In genomic region chr10:126170367-126170766, GRCh38 we compare ENCODE assay signal across 19 cellular contexts.
DNase-seq lines count a peak whose midpoint lies in the region; TF ChIP-seq lines count a peak whose summit lies in the region.
"Had no signal": no experiment of that assay in that cellular context is flagged by ENCODE, and none has a peak within 500 bp of the region (broad histone marks: within the 10 kb centered on the region; RNA-seq: fewer than 3 reads in every experiment).

No MANE protein-coding gene starts in this region.

- no peaks in the 10 kb centered on the region for H3K27me3 Mint-ChIP-seq in chondrocyte (ENCODE audit: low read depth)
- peaks cover 8% of the 10 kb centered on the region for H3K27me3 Mint-ChIP-seq in neural progenitor cell (ENCODE audit: insufficient read depth, low read depth)
- no peaks in the 10 kb centered on the region for H3K27me3 Mint-ChIP-seq in activated naive CD4-positive, alpha-beta T cell treated with anti-CD3 and anti-CD28 coated beads for 36 hours (ENCODE audit: low read depth)
- H3K27me3 Mint-ChIP-seq in activated CD4-positive, alpha-beta T cell treated with anti-CD3 and anti-CD28 coated beads, Interleukin-2, amount 10 ng/mL, durations not matched to agents 24 days and 14 days: no peaks in the 10 kb centered on the region

- H3F3A ChIP-seq in neural progenitor cell (ENCODE audit: low read depth) (peaks cover 5% of the 10 kb centered on the region), smooth muscle cell (ENCODE audit: low read depth) (peaks cover 4% of the 10 kb centered on the region)

- no peak overlapping the region for H3K27ac ChIP-seq in neural progenitor cell
- H3K27ac ChIP-seq in smooth muscle cell (ENCODE audit: low read depth): peak overlapping the region; percentile 94
- H3K27ac ChIP-seq in SJCRH30: no peak overlapping the region
- H3K27ac ChIP-seq: Peyer's patch had no signal

- peaks cover 49% of the 10 kb centered on the region for H3K4me1 Mint-ChIP-seq in chondrocyte (ENCODE audit: low read depth)
- peaks cover 27% of the 10 kb centered on the region for H3K4me1 Mint-ChIP-seq in neural progenitor cell
- no peaks in the 10 kb centered on the region for H3K4me1 Mint-ChIP-seq in activated naive CD4-positive, alpha-beta T cell treated with anti-CD3 and anti-CD28 coated beads for 36 hours (ENCODE audit: low read depth)
- no peaks in the 10 kb centered on the region for H3K4me1 Mint-ChIP-seq in activated CD4-positive, alpha-beta T cell treated with anti-CD3 and anti-CD28 coated beads, Interleukin-2, amount 10 ng/mL, durations not matched to agents 24 days and 14 days
- H3K4me1 Mint-ChIP-seq: CD14-positive monocyte had no signal

- no peak for TF ChIP-seq CTCF in chondrocyte (IDR thresholded peaks at IDR 0.05)
- no peak for TF ChIP-seq CTCF in neural progenitor cell (IDR thresholded peaks at IDR 0.05)
- no peak for TF ChIP-seq CTCF in smooth muscle cell (IDR thresholded peaks at IDR 0.05; ENCODE audit: borderline replicate concordance, insufficient read depth, poor library complexity, severe bottlenecking)
- no peak for TF ChIP-seq CTCF in GM13976 (IDR thresholded peaks at IDR 0.05; ENCODE audit: borderline replicate concordance, control extremely low read depth, extremely low read depth, insufficient read depth, missing control alignments)

- no peak overlapping the region for H3K4me3 ChIP-seq in MG63
- no peak overlapping the region for H3K4me3 ChIP-seq in neural progenitor cell
- no peak overlapping the region for H3K4me3 ChIP-seq in smooth muscle cell
- H3K4me3 ChIP-seq in SJCRH30: no peak overlapping the region
- H3K4me3 ChIP-seq: Peyer's patch had no signal

- 78% methylated on average over 4 of the region's 4 CpGs for WGBS in smooth muscle cell (ENCODE audit: low lambda C conversion rate)

- no peak overlapping the region for H3K4me3 Mint-ChIP-seq in chondrocyte (ENCODE audit: unreplicated experiment)
- no peak overlapping the region for H3K4me3 Mint-ChIP-seq in neural progenitor cell
- no peak overlapping the region for H3K4me3 Mint-ChIP-seq in activated naive CD4-positive, alpha-beta T cell treated with anti-CD3 and anti-CD28 coated beads for 36 hours
- H3K4me3 Mint-ChIP-seq in activated CD4-positive, alpha-beta T cell treated with anti-CD3 and anti-CD28 coated beads, Interleukin-2, amount 10 ng/mL, durations not matched to agents 24 days and 14 days: no peak overlapping the region
- H3K4me3 Mint-ChIP-seq: CD14-positive monocyte, IgD-negative memory B cell had no signal

- H3K4me2 ChIP-seq in neural progenitor cell: no peak overlapping the region
- peak overlapping the region; percentile 52 for H3K4me2 ChIP-seq in smooth muscle cell

- H4K20me1 ChIP-seq in neural progenitor cell (ENCODE audit: low read depth) (no peaks in the 10 kb centered on the region), smooth muscle cell (ENCODE audit: low read depth) (no peaks in the 10 kb centered on the region)

- intact Hi-C loops in activated naive CD4-positive, alpha-beta T cell treated with anti-CD3 and anti-CD28 coated beads for 36 hours (cut with micrococcal nuclease): no loop called here
- intact Hi-C loops in activated CD4-positive, alpha-beta T cell treated with anti-CD3 and anti-CD28 coated beads, Interleukin-2, amount 10 ng/mL, durations not matched to agents 24 days and 14 days (cut with micrococcal nuclease): no loop called here

- no peaks in the 10 kb centered on the region; the same call in 1 of the 2 replicates for H3K36me3 ChIP-seq in MG63
- no peaks in the 10 kb centered on the region for H3K36me3 ChIP-seq in neural progenitor cell
- no peaks in the 10 kb centered on the region for H3K36me3 ChIP-seq in smooth muscle cell (ENCODE audit: low read depth)
- H3K36me3 ChIP-seq in SJCRH30: no peaks in the 10 kb centered on the region
- H3K36me3 ChIP-seq: Peyer's patch had no signal

- H3K4me1 ChIP-seq in neural progenitor cell (peaks cover 18% of the 10 kb centered on the region), smooth muscle cell (ENCODE audit: low read depth) (peaks cover 7% of the 10 kb centered on the region), SJCRH30 (no peaks in the 10 kb centered on the region)
- H3K4me1 ChIP-seq: Peyer's patch had no signal

- peak overlapping the region; percentile 94 for H3K27ac Mint-ChIP-seq in chondrocyte (ENCODE audit: unreplicated experiment)
- peak overlapping the region; percentile 66 for H3K27ac Mint-ChIP-seq in neural progenitor cell
- no peak overlapping the region for H3K27ac Mint-ChIP-seq in activated naive CD4-positive, alpha-beta T cell treated with anti-CD3 and anti-CD28 coated beads for 36 hours
- H3K27ac Mint-ChIP-seq in activated CD4-positive, alpha-beta T cell treated with anti-CD3 and anti-CD28 coated beads, Interleukin-2, amount 10 ng/mL, durations not matched to agents 24 days and 14 days: no peak overlapping the region
- H3K27ac Mint-ChIP-seq: CD14-positive monocyte, IgD-negative memory B cell had no signal

- no peak overlapping the region for H3K9ac ChIP-seq in neural progenitor cell
- peak overlapping the region; percentile 13 for H3K9ac ChIP-seq in smooth muscle cell (ENCODE audit: low read depth)

- in situ Hi-C loops in GM13976 (cut with MboI; ENCODE audit: low sequenced_read_pairs, unreplicated experiment): no loop called here

- no peaks in the 10 kb centered on the region for H3K79me2 ChIP-seq in neural progenitor cell (ENCODE audit: low read depth)
- peaks cover 11% of the 10 kb centered on the region for H3K79me2 ChIP-seq in smooth muscle cell (ENCODE audit: low read depth)

- peak; percentile 36 for DNase-seq in MG63
- DNase-seq in chondrocyte (ENCODE audit: low spot score): no peak
- DNase-seq in neural progenitor cell (ENCODE audit: low spot score): no peak
- no peak for DNase-seq in smooth muscle cell (lab: John Stamatoyannopoulos, UW; ENCODE audit: unreplicated experiment)
- no peak for DNase-seq in activated naive CD4-positive, alpha-beta T cell treated with anti-CD3 and anti-CD28 coated beads for 36 hours
- DNase-seq in SJCRH30: no peak
- DNase-seq in GM13976 (ENCODE audit: low spot score): no peak
- no peak for DNase-seq in activated CD4-positive, alpha-beta T cell treated with anti-CD3 and anti-CD28 coated beads, Interleukin-2, amount 10 ng/mL, durations not matched to agents 24 days and 14 days
- DNase-seq: DMS 273 treated with DMSO at 0.1 percent for 48 hours, DND-41, GOT3, Kasumi-1, MM.1S, NCI-H1092 treated with DMSO at 0.1 percent for 48 hours, NCI-H1694, NCI-H2081 treated with DMSO at 0.1 percent for 48 hours, Peyer's patch had no signal

- H3K36me3 Mint-ChIP-seq in chondrocyte (ENCODE audit: low read depth): no peaks in the 10 kb centered on the region
- H3K36me3 Mint-ChIP-seq in neural progenitor cell: no peaks in the 10 kb centered on the region
- H3K36me3 Mint-ChIP-seq in activated naive CD4-positive, alpha-beta T cell treated with anti-CD3 and anti-CD28 coated beads for 36 hours (ENCODE audit: low read depth): no peaks in the 10 kb centered on the region
- no peaks in the 10 kb centered on the region for H3K36me3 Mint-ChIP-seq in activated CD4-positive, alpha-beta T cell treated with anti-CD3 and anti-CD28 coated beads, Interleukin-2, amount 10 ng/mL, durations not matched to agents 24 days and 14 days (ENCODE audit: low read depth)
- H3K36me3 Mint-ChIP-seq: CD14-positive monocyte, IgD-negative memory B cell had no signal

- H3K27me3 ChIP-seq in MG63 (no peaks in the 10 kb centered on the region), neural progenitor cell (no peaks in the 10 kb centered on the region), smooth muscle cell (ENCODE audit: low read depth) (no peaks in the 10 kb centered on the region), SJCRH30 (no peaks in the 10 kb centered on the region)
- H3K27me3 ChIP-seq: Peyer's patch had no signal

- H3K9me3 ChIP-seq in MG63 (no peaks in the 10 kb centered on the region), neural progenitor cell (ENCODE audit: low read depth) (no peaks in the 10 kb centered on the region), smooth muscle cell (replicated peaks; ENCODE audit: low read depth) (no peaks in the 10 kb centered on the region), SJCRH30 (replicated peaks) (no peaks in the 10 kb centered on the region)
- H3K9me3 ChIP-seq: Peyer's patch had no signal

- CTCF ChIA-PET in activated naive CD4-positive, alpha-beta T cell treated with anti-CD3 and anti-CD28 coated beads for 36 hours (lab: Charles Lee): no interaction called here

- H2AFZ ChIP-seq in neural progenitor cell (replicated peaks): no peak overlapping the region
- no peak overlapping the region for H2AFZ ChIP-seq in smooth muscle cell (ENCODE audit: low read depth)

- no peaks in the 10 kb centered on the region for H3K9me3 Mint-ChIP-seq in chondrocyte (ENCODE audit: low read depth)
- no peaks in the 10 kb centered on the region for H3K9me3 Mint-ChIP-seq in neural progenitor cell
- H3K9me3 Mint-ChIP-seq in activated naive CD4-positive, alpha-beta T cell treated with anti-CD3 and anti-CD28 coated beads for 36 hours: no peaks in the 10 kb centered on the region
- H3K9me3 Mint-ChIP-seq in activated CD4-positive, alpha-beta T cell treated with anti-CD3 and anti-CD28 coated beads, Interleukin-2, amount 10 ng/mL, durations not matched to agents 24 days and 14 days: peaks cover 7% of the 10 kb centered on the region
- H3K9me3 Mint-ChIP-seq: CD14-positive monocyte had no signal

Comparison
In these comparisons a context has a peak if more than half of its experiments do, and no peak if none do; other contexts are left out.
1. H3K27ac Mint-ChIP-seq: peak in chondrocyte (single experiment) and neural progenitor cell (single experiment); none in activated naive CD4-positive, alpha-beta T cell treated with anti-CD3 and anti-CD28 coated beads for 36 hours (single experiment) and activated CD4-positive, alpha-beta T cell treated with anti-CD3 and anti-CD28 coated beads, Interleukin-2, amount 10 ng/mL, durations not matched to agents 24 days and 14 days (single experiment).